Comparison of ENCODE assay signal across 17 cellular contexts in genomic region chr6:131309437-131309836, GRCh38.
A peak's percentile ranks its signal among the peaks of the same experiment; 100 is the strongest.
DNase-seq lines count a peak whose midpoint lies in the region; ATAC-seq and TF ChIP-seq lines count a peak whose summit lies in the region.
"Had no signal": no experiment of that assay in that cellular context is flagged by ENCODE, and none has a peak within 500 bp of the region (broad histone marks: within the 10 kb centered on the region; RNA-seq: fewer than 3 reads in every experiment).

No MANE protein-coding gene starts in this region.

- peaks cover under 1% of the 10 kb centered on the region for H3K4me1 Mint-ChIP-seq in activated naive CD4-positive, alpha-beta T cell treated with anti-CD3 and anti-CD28 coated beads, Interleukin-2, amount 50 U/mL, for 24 hours
- H3K4me1 Mint-ChIP-seq in stimulated activated naive CD8-positive, alpha-beta T cell treated with anti-CD3 and anti-CD28 coated beads, Interleukin-15, amount 100 ng/mL, for 72 hours = no peaks in the 10 kb centered on the region
- H3K4me1 Mint-ChIP-seq: CD4-positive, alpha-beta memory T cell had no signal

- no peaks in the 10 kb centered on the region for H3K36me3 ChIP-seq in HEK293 (ENCODE audit: control insufficient read depth in 2 of 2, insufficient read depth in 1 of 2, low read length in 2 of 2)
- H3K36me3 ChIP-seq: BE2C, BLaER1 had no signal

- no peak overlapping the region for H3K4me3 Mint-ChIP-seq in activated naive CD4-positive, alpha-beta T cell treated with anti-CD3 and anti-CD28 coated beads, Interleukin-2, amount 50 U/mL, for 24 hours
- H3K4me3 Mint-ChIP-seq in stimulated activated naive CD8-positive, alpha-beta T cell treated with anti-CD3 and anti-CD28 coated beads, Interleukin-15, amount 100 ng/mL, for 72 hours = no peak overlapping the region
- H3K4me3 Mint-ChIP-seq: CD14-positive monocyte; CD4-positive, alpha-beta memory T cell; CD4-positive, CD25-positive, alpha-beta regulatory T cell had no signal

- H3K9me3 ChIP-seq in HEK293 (ENCODE audit: control insufficient read depth, insufficient read depth, low read depth, low read length) = no peaks in the 10 kb centered on the region
- H3K9me3 ChIP-seq: BE2C had no signal

- H3K27me3 Mint-ChIP-seq in activated naive CD4-positive, alpha-beta T cell treated with anti-CD3 and anti-CD28 coated beads, Interleukin-2, amount 50 U/mL, for 24 hours = no peaks in the 10 kb centered on the region
- no peaks in the 10 kb centered on the region for H3K27me3 Mint-ChIP-seq in stimulated activated naive CD8-positive, alpha-beta T cell treated with anti-CD3 and anti-CD28 coated beads, Interleukin-15, amount 100 ng/mL, for 72 hours
- H3K27me3 Mint-ChIP-seq: CD4-positive, alpha-beta memory T cell; CD4-positive, CD25-positive, alpha-beta regulatory T cell had no signal

- ATAC-seq in stimulated activated naive CD8-positive, alpha-beta T cell treated with anti-CD3 and anti-CD28 coated beads, Interleukin-15, amount 100 ng/mL, for 72 hours = no peak
- ATAC-seq in GM21528 (IDR thresholded peaks at IDR 0.05; ENCODE audit: low FRiP score, unreplicated experiment) = no peak

- TF ChIP-seq CTCF in HEK293 (tag by site-specific recombination; IDR thresholded peaks at IDR 0.05) = no peak

- H3K27ac ChIP-seq in HEK293 (ENCODE audit: extremely low read depth, low read depth, low read length) = no peak overlapping the region
- H3K27ac ChIP-seq: BLaER1 had no signal

- H3K4me1 ChIP-seq in HEK293 (ENCODE audit: control insufficient read depth, insufficient read depth, low read length) = no peaks in the 10 kb centered on the region
- H3K4me1 ChIP-seq: BE2C had no signal

- CTCF ChIA-PET in HEK293 (lab: Yijun Ruan, JAX) = interaction anchor here (0.5 to 0.6 kb wide), 2 partner anchors 117 to 645 kb away, joined by 3 read pairs; no protein-coding TSS in a partner anchor

- peaks cover 16% of the 10 kb centered on the region for H3K36me3 Mint-ChIP-seq in activated naive CD4-positive, alpha-beta T cell treated with anti-CD3 and anti-CD28 coated beads, Interleukin-2, amount 50 U/mL, for 24 hours
- H3K36me3 Mint-ChIP-seq: CD14-positive monocyte had no signal

- POLR2A ChIA-PET in HEK293 (lab: Yijun Ruan, JAX) = no interaction called here

- H3K27ac Mint-ChIP-seq in activated naive CD4-positive, alpha-beta T cell treated with anti-CD3 and anti-CD28 coated beads, Interleukin-2, amount 50 U/mL, for 24 hours = peak overlapping the region; percentile 11
- no peak overlapping the region for H3K27ac Mint-ChIP-seq in stimulated activated naive CD8-positive, alpha-beta T cell treated with anti-CD3 and anti-CD28 coated beads, Interleukin-15, amount 100 ng/mL, for 72 hours
- H3K27ac Mint-ChIP-seq: CD14-positive monocyte; CD4-positive, alpha-beta memory T cell; CD4-positive, CD25-positive, alpha-beta regulatory T cell had no signal

- H3K4me3 ChIP-seq in HEK293 (ENCODE audit: low read depth, low read length) = no peak overlapping the region
- H3K4me3 ChIP-seq: BLaER1 had no signal

- H3K9me3 Mint-ChIP-seq in activated naive CD4-positive, alpha-beta T cell treated with anti-CD3 and anti-CD28 coated beads, Interleukin-2, amount 50 U/mL, for 24 hours = peaks cover 11% of the 10 kb centered on the region
- H3K9me3 Mint-ChIP-seq in stimulated activated naive CD8-positive, alpha-beta T cell treated with anti-CD3 and anti-CD28 coated beads, Interleukin-15, amount 100 ng/mL, for 72 hours = peaks cover 12 to 15% of the 10 kb centered on the region in 2 donors

- no peak for DNase-seq in activated naive CD4-positive, alpha-beta T cell treated with Interleukin-2 at 50 U/mL for 16 hours
- no peak for DNase-seq in stimulated activated naive CD8-positive, alpha-beta T cell treated with anti-CD3 and anti-CD28 coated beads, Interleukin-15, amount 100 ng/mL, for 72 hours
- DNase-seq: 8988T; ACHN; BE2C; C1 segment of cervical spinal cord; Caco-2; Calu3; CD4-positive, alpha-beta memory T cell; CD4-positive, CD25-positive, alpha-beta regulatory T cell; DMS79 treated with DMSO at 0.1 percent for 48 hours; GF-D8 had no signal

TF ChIP-seq in HEK293, 187 proteins besides CTCF, POLR2A, EP300 and RAD21:
- TF ChIP-seq SETDB1 (IDR thresholded peaks at IDR 0.05; ENCODE audit: insufficient read length, low read length) (peak; percentile 41), ZNF398 (tag by site-specific recombination; IDR thresholded peaks at IDR 0.05) (no peak), ZNF791 (tag by site-specific recombination; IDR thresholded peaks at IDR 0.05) (no peak)
